In the genomic region with DNA sequence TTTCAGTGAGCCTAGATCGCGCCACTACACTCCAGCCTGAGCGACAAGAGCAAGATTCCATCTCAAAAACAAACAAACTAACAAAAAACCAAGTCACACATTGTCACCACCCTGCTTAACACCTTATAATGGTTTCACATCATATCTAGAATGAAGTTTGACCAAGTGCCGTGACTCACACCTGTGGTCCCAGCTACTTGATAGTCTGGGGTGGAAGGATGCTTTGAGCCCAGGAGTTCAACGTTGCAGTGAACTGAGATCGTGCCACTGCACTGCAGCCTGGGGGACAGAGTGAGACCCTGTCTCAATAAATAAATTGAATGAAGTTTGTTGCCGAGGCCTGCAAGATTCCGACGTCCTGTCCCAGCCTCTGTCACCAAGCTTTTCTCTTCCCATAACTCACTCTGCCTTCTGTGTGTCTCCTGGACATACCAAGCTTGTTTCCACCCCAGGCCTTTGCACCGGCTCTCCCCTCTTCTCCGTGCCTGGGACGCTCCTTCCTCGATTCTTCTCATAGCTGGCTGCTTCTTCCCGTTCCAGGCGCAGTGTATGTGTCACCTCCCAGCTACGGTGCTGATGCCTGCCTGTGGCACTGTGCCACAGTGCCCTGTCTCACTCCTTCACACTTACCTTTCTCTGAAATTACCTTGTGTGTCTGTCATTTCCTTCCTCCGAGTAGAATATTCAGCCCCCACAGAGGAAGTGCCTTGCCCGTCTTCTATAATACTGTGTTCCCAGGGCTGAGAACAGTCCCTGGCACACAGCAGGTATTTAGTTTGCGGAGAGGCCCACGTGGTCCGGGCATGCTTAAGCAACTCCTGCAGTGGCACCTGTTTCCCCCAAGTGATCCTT, we compare ENCODE assay signal across 1 cellular context.
TF ChIP-seq lines count a peak whose summit lies in the region.

No MANE protein-coding gene starts in this region.

TF ChIP-seq in GM12878, 131 proteins besides CTCF, POLR2A, EP300 and RAD21:
- TF ChIP-seq, protein P1, sequence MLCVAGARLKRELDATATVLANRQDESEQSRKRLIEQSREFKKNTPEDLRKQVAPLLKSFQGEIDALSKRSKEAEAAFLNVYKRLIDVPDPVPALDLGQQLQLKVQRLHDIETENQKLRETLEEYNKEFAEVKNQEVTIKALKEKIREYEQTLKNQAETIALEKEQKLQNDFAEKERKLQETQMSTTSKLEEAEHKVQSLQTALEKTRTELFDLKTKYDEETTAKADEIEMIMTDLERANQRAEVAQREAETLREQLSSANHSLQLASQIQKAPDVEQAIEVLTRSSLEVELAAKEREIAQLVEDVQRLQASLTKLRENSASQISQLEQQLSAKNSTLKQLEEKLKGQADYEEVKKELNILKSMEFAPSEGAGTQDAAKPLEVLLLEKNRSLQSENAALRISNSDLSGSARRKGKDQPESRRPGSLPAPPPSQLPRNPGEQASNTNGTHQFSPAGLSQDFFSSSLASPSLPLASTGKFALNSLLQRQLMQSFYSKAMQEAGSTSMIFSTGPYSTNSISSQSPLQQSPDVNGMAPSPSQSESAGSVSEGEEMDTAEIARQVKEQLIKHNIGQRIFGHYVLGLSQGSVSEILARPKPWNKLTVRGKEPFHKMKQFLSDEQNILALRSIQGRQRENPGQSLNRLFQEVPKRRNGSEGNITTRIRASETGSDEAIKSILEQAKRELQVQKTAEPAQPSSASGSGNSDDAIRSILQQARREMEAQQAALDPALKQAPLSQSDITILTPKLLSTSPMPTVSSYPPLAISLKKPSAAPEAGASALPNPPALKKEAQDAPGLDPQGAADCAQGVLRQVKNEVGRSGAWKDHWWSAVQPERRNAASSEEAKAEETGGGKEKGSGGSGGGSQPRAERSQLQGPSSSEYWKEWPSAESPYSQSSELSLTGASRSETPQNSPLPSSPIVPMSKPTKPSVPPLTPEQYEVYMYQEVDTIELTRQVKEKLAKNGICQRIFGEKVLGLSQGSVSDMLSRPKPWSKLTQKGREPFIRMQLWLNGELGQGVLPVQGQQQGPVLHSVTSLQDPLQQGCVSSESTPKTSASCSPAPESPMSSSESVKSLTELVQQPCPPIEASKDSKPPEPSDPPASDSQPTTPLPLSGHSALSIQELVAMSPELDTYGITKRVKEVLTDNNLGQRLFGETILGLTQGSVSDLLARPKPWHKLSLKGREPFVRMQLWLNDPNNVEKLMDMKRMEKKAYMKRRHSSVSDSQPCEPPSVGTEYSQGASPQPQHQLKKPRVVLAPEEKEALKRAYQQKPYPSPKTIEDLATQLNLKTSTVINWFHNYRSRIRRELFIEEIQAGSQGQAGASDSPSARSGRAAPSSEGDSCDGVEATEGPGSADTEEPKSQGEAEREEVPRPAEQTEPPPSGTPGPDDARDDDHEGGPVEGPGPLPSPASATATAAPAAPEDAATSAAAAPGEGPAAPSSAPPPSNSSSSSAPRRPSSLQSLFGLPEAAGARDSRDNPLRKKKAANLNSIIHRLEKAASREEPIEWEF (IDR thresholded peaks at IDR 0.05; ENCODE audit: insufficient replicate concordance, low read depth, low read length): no peak
- TF ChIP-seq JUND (IDR thresholded peaks at IDR 0.05; ENCODE audit: low read depth, low read length) (no peak), GABPA (IDR thresholded peaks at IDR 0.05; ENCODE audit: low read depth) (no peak), CREB1 (IDR thresholded peaks at IDR 0.05; ENCODE audit: low read depth) (no peak), JUNB (IDR thresholded peaks at IDR 0.05) (no peak), MTA2 (IDR thresholded peaks at IDR 0.05; ENCODE audit: low read depth) (no peak), RFX5 (IDR thresholded peaks at IDR 0.05; ENCODE audit: low read depth, low read length) (no peak), FOXK2 (IDR thresholded peaks at IDR 0.05) (no peak), SREBF1 (IDR thresholded peaks at IDR 0.05; ENCODE audit: low read length) (no peak), RUNX3 (IDR thresholded peaks at IDR 0.05; ENCODE audit: low read length) (no peak), RCOR1 (conservative IDR thresholded peaks at IDR 0.05; ENCODE audit: low read depth, low read length) (no peak)
- TF ChIP-seq, protein P2, sequence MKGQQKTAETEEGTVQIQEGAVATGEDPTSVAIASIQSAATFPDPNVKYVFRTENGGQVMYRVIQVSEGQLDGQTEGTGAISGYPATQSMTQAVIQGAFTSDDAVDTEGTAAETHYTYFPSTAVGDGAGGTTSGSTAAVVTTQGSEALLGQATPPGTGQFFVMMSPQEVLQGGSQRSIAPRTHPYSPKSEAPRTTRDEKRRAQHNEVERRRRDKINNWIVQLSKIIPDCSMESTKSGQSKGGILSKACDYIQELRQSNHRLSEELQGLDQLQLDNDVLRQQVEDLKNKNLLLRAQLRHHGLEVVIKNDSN (IDR thresholded peaks at IDR 0.05; ENCODE audit: borderline replicate concordance, extremely low read length, insufficient read depth, low read depth, low read length): no peak
- TF ChIP-seq, protein P3, sequence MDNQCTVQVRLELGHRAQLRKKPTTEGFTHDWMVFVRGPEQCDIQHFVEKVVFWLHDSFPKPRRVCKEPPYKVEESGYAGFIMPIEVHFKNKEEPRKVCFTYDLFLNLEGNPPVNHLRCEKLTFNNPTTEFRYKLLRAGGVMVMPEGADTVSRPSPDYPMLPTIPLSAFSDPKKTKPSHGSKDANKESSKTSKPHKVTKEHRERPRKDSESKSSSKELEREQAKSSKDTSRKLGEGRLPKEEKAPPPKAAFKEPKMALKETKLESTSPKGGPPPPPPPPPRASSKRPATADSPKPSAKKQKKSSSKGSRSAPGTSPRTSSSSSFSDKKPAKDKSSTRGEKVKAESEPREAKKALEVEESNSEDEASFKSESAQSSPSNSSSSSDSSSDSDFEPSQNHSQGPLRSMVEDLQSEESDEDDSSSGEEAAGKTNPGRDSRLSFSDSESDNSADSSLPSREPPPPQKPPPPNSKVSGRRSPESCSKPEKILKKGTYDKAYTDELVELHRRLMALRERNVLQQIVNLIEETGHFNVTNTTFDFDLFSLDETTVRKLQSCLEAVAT (IDR thresholded peaks at IDR 0.05): no peak
- TF ChIP-seq, protein P4, sequence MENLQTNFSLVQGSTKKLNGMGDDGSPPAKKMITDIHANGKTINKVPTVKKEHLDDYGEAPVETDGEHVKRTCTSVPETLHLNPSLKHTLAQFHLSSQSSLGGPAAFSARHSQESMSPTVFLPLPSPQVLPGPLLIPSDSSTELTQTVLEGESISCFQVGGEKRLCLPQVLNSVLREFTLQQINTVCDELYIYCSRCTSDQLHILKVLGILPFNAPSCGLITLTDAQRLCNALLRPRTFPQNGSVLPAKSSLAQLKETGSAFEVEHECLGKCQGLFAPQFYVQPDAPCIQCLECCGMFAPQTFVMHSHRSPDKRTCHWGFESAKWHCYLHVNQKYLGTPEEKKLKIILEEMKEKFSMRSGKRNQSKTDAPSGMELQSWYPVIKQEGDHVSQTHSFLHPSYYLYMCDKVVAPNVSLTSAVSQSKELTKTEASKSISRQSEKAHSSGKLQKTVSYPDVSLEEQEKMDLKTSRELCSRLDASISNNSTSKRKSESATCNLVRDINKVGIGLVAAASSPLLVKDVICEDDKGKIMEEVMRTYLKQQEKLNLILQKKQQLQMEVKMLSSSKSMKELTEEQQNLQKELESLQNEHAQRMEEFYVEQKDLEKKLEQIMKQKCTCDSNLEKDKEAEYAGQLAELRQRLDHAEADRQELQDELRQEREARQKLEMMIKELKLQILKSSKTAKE (IDR thresholded peaks at IDR 0.05; ENCODE audit: low read depth, poor library complexity, severe bottlenecking): no peak
